1 cellular context compared by ENCODE assay signal in the genomic region with DNA sequence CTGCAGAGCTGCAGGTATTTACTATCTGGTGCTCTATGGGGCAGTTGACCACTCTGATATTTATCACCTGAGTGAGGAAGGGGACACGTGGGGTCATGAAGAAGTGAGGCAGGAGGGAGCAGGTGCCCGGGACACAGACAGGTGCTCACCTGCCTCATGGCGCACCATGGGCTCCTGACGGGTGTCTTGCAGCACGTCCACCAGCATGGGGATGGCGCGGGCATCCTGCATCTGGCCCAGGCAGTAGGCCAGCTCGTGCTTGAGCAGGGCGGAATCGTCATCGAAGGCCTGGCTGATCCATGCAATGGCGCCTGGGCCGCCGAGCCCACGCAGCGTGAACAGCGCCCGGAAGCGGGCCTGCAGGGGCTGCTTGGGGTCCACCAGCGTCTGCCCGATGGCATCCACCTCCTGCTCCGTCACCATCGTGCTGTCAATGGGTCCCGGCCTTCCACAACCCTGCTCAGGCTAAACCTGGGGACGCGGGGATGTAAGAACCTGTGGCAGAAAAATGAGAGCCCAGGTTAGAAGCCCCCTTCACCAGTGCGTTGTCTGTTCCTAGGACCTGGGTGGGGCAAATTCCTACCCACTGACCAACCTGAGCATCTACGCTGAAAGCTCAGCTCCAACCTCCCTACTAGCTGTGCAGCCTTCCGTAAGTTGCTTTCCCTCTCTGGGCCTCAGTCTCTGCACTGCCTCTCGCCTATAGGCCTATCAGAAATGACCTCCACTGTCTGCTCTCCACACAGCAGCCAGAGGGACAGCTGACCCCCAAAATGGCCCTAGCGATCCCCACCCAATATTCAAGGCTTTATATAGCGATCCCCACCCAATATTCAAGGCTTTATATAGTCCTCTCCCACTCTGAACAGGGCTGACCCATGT.
A peak's percentile ranks its signal among the peaks of the same experiment; 100 is the strongest.
TF ChIP-seq lines count a peak whose summit lies in the region.

No MANE protein-coding gene starts in this region.

TF ChIP-seq in HepG2, 621 proteins besides CTCF, POLR2A, EP300 and RAD21:
- TF ChIP-seq GTF2F1 (IDR thresholded peaks at IDR 0.05; ENCODE audit: low read length), result no peak
- TF ChIP-seq DMTF1 (CRISPR knock-in tag; IDR thresholded peaks at IDR 0.05), result no peak
- TF ChIP-seq ZNF768 (CRISPR knock-in tag; IDR thresholded peaks at IDR 0.05), result peak; percentile 92
- peak; percentile 37 for TF ChIP-seq AGO2 (optimal IDR thresholded peaks at IDR 0.05; ENCODE audit: low read depth, low read length)
